11 cellular contexts compared by ENCODE assay signal in the genomic region with DNA sequence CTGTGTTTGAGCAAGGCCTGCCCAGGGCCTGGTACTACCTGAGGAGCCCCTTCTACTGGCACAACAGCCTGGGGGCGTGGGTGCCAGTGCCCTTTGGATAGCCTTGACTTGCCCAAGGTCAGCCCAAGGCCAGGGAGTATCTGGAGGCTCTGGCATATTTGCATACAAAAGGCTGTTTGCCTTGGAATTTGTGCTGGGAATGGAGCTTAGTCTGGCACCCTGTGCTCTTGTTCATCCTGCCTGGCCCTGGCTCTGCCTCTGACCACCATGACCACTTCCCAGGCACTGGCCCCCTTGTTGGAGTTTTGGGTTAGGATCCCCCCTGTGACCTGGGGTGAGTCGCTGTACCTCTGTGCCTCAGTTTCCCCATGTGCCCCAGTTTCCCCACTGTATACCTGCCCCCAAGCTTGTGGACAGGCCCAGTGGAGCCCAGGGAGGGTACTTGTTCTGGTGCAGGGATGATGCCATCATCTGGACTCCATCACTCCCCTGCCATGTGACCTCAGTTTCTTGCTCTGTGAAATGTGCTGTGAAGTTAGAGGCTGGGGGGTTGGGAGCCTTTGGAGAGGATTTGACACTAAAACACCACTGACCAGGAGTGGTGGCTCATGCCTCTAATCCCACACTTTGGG. TPM values are rescaled to one million over a fixed set of nuclear protein-coding genes. Genes with fewer than 3 reads are reported as not detected.
DNase-seq lines count a peak whose midpoint lies in the region; ATAC-seq, FAIRE-seq and TF ChIP-seq lines count a peak whose summit lies in the region.
"Had no signal": no experiment of that assay in that cellular context is flagged by ENCODE, and none has a peak within 500 bp of the region (broad histone marks: within the 10 kb centered on the region; RNA-seq: fewer than 3 reads in every experiment).

No MANE protein-coding gene starts in this region.

- H3K36me3 ChIP-seq in RWPE2 (ENCODE audit: low read depth), result no peaks in the 10 kb centered on the region
- no peaks in the 10 kb centered on the region for H3K36me3 ChIP-seq in HepG2 (replicated peaks in 1 of 2; ENCODE audit: control insufficient read depth in 1 of 2, insufficient read depth in 2 of 2, low read length in 2 of 2)
- no peaks in the 10 kb centered on the region for H3K36me3 ChIP-seq in transverse colon
- H3K36me3 ChIP-seq: tibial nerve had no signal

- no peaks in the 10 kb centered on the region for H3K4me1 ChIP-seq in RWPE2 (ENCODE audit: insufficient read depth, poor library complexity, severe bottlenecking)
- H3K4me1 ChIP-seq in HepG2 (ENCODE audit: insufficient read depth, low read length), result peaks cover 65% of the 10 kb centered on the region
- peaks cover 9 to 50% (median 21%) of the 10 kb centered on the region in 4 donors for H3K4me1 ChIP-seq in transverse colon

- 0 out of 2 replicates have a peak overlapping the region, but pooled peaks have one; percentile 25 for H3K9ac ChIP-seq in HepG2 (ENCODE audit: insufficient read depth, low read depth, low read length)

- POLR2A ChIA-PET in HepG2 (lab: Yijun Ruan, JAX), result interaction anchor here (0.5 to 0.9 kb wide), 3 partner anchors 22 to 56 kb away, joined by 3 read pairs; no protein-coding TSS in a partner anchor

- H3K36me3 Mint-ChIP-seq in activated T-cell treated with anti-CD3 and anti-CD28 coated beads, Interleukin-2, amount 50 U/mL, for 72 hours (ENCODE audit: insufficient read depth in 2 of 2), result peaks cover 0 to 4% of the 10 kb centered on the region in 2 donors

- in situ Hi-C loops in HepG2 (cut with HindIII; ENCODE audit: extremely low pct_ligation_motif_present, low pct_unique_long_range_greater_than_20kb) (no loop called here), transverse colon (cut with MboI; ENCODE audit: low pct_ligation_motif_present in 1 of 4, low pct_unique_long_range_greater_than_20kb in 1 of 4, low sequenced_read_pairs in 3 of 4) (no loop called here)

- H3K27me3 ChIP-seq in RWPE2 (ENCODE audit: insufficient read depth, poor library complexity, severe bottlenecking), result no peaks in the 10 kb centered on the region
- peaks cover 6 to 7% of the 10 kb centered on the region in 2 experiments; a peak in 3 of 5 replicates for H3K27me3 ChIP-seq in HepG2 (ENCODE audit: control insufficient read depth in 1 of 2, insufficient read depth in 2 of 2, low read length in 2 of 2)
- no peaks in the 10 kb centered on the region for H3K27me3 ChIP-seq in transverse colon
- H3K27me3 ChIP-seq: tibial nerve had no signal

- no peak for TF ChIP-seq EP300 in HepG2 (IDR thresholded peaks at IDR 0.05; ENCODE audit: low read depth in 2 of 2, low read length in 2 of 2)
- TF ChIP-seq EP300 in HepG2 (CRISPR knock-in tag; IDR thresholded peaks at IDR 0.05; ENCODE audit: borderline replicate concordance), result no peak
- no peak for TF ChIP-seq EP300 in transverse colon (IDR thresholded peaks at IDR 0.05; ENCODE audit: low read depth)

- no peak for DNase-seq in activated T-cell treated with anti-CD3 and anti-CD28 coated beads, Interleukin-2, amount 50 U/mL, for 72 hours
- DNase-seq in activated T-cell treated with anti-CD3 and anti-CD28 coated beads, Interleukin-2, amount 50 U/mL, for 1 hour, result no peak
- DNase-seq in RWPE2 (ENCODE audit: low spot score), result peak; percentile 28
- no peak for DNase-seq in HepG2 (ENCODE audit: low spot score)
- DNase-seq in transverse colon, result no peak
- no peak for DNase-seq in NCI-H748 treated with DMSO at 0.1 percent for 48 hours (lab: John Stamatoyannopoulos, UW)
- DNase-seq: NCI-H774, T-helper 9 cell had no signal

- no peak for FAIRE-seq in HepG2 (lab: Jason Lieb, UNC)

- no peaks in the 10 kb centered on the region for H4K20me1 ChIP-seq in HepG2 (ENCODE audit: insufficient read depth, low read length)

- H3K4me3 ChIP-seq in RWPE2 (ENCODE audit: severe bottlenecking), result no peak overlapping the region
- H3K4me3 ChIP-seq in HepG2 (replicated peaks in 1 of 3; ENCODE audit: insufficient read depth in 1 of 3, low read depth in 2 of 3, low read length in 3 of 3), result peak overlapping the region in 1 of 3 experiments; percentile 64; a peak in 1 of 6 replicates
- peak overlapping the region in 1 of 4 donors; percentile 60 for H3K4me3 ChIP-seq in transverse colon

- TF ChIP-seq CTCF in RWPE2 (IDR thresholded peaks at IDR 0.05; ENCODE audit: poor library complexity, severe bottlenecking) (no peak), HepG2 (CRISPR knock-in tag; IDR thresholded peaks at IDR 0.05) (no peak), transverse colon (IDR thresholded peaks at IDR 0.05) (no peak)

- H2AFZ ChIP-seq in HepG2 (ENCODE audit: low read length), result no peak overlapping the region

- H3K79me2 ChIP-seq in HepG2 (ENCODE audit: insufficient read depth, low read length), result no peaks in the 10 kb centered on the region

- H3K9me3 ChIP-seq in RWPE2 (ENCODE audit: severe bottlenecking), result no peaks in the 10 kb centered on the region
- no peaks in the 10 kb centered on the region for H3K9me3 ChIP-seq in HepG2 (ENCODE audit: low read length)
- H3K9me3 ChIP-seq in transverse colon, result no peaks in the 10 kb centered on the region
- H3K9me3 ChIP-seq: tibial nerve had no signal

- CTCF ChIA-PET in HepG2 (lab: Yijun Ruan, JAX; ENCODE audit: low intra/inter-chr PET ratio, low total read pairs), result no interaction called here

- no peak for TF ChIP-seq POLR2A in HepG2 (IDR thresholded peaks at IDR 0.05; ENCODE audit: insufficient read depth in 1 of 2, low read depth in 2 of 2, low read length in 2 of 2)
- TF ChIP-seq POLR2A in transverse colon (IDR thresholded peaks at IDR 0.05), result no peak

- peak overlapping the region; percentile 95 for H3K27ac Mint-ChIP-seq in activated T-cell treated with anti-CD3 and anti-CD28 coated beads, Interleukin-2, amount 50 U/mL, for 72 hours

- no peak overlapping the region for H3K27ac ChIP-seq in RWPE2 (ENCODE audit: poor library complexity, severe bottlenecking)
- peak overlapping the region; percentile 36 for H3K27ac ChIP-seq in HepG2 (ENCODE audit: extremely low read length, insufficient read depth, low read length)
- peak overlapping the region; percentile 63 to 81 (median 74) for H3K27ac ChIP-seq in transverse colon

- peak overlapping the region; percentile 71 for H3K4me2 ChIP-seq in HepG2 (ENCODE audit: low read depth, low read length)

- no peaks in the 10 kb centered on the region for H3K27me3 Mint-ChIP-seq in activated T-cell treated with anti-CD3 and anti-CD28 coated beads, Interleukin-2, amount 50 U/mL, for 72 hours (ENCODE audit: low read depth)

- WGBS in HepG2 (ENCODE audit: low lambda C conversion rate), result 73% methylated on average over 1 of the region's 2 CpGs
- WGBS in transverse colon (ENCODE audit: low coverage in 1 of 2), 2 donors, result 77% methylated on average over 2 of the region's 2 CpGs; no CpG with 5 or more reads in 1 of the 2 donors

- peak overlapping the region; percentile 92 to 97 for H3K4me3 Mint-ChIP-seq in activated T-cell treated with anti-CD3 and anti-CD28 coated beads, Interleukin-2, amount 50 U/mL, for 72 hours

- TF ChIP-seq RAD21 in HepG2 (CRISPR knock-in tag; IDR thresholded peaks at IDR 0.05), result no peak

- H3K9me3 Mint-ChIP-seq in activated T-cell treated with anti-CD3 and anti-CD28 coated beads, Interleukin-2, amount 50 U/mL, for 72 hours, result no peaks in the 10 kb centered on the region

- no TSS peak for BruUV-seq in HepG2 (replicated peaks; lab: Mats Ljungman, UMichigan)

- no peak for ATAC-seq in activated T-cell treated with anti-CD3 and anti-CD28 coated beads, Interleukin-2, amount 50 U/mL, for 72 hours (replicated peaks in 1 of 2)
- ATAC-seq in RWPE2 (ENCODE audit: low read depth), result no peak
- no peak for ATAC-seq in HepG2
- ATAC-seq in HG02981 (IDR thresholded peaks at IDR 0.05; ENCODE audit: unreplicated experiment), result no peak
- ATAC-seq in GM18517 (IDR thresholded peaks at IDR 0.05; ENCODE audit: unreplicated experiment), result no peak

- H3K4me1 Mint-ChIP-seq in activated T-cell treated with anti-CD3 and anti-CD28 coated beads, Interleukin-2, amount 50 U/mL, for 72 hours (ENCODE audit: low read depth), result peaks cover 79% of the 10 kb centered on the region

- intact Hi-C loops in HepG2 (cut with micrococcal nuclease; ENCODE audit: unreplicated experiment), result loop anchor here (5.0 kb wide), 1 partner anchor 58 kb away; no protein-coding TSS in a partner anchor
- intact Hi-C loops in transverse colon (cut with DNase I; ENCODE audit: low total_unique reads), result no loop called here

RNA-seq across cellular contexts. Expression of a gene that starts 1.6 kb away (rescaled TPM):
- 10 to 100 TPM; 53.1 to 56.8 TPM for total RNA-seq in activated T-cell treated with anti-CD3 and anti-CD28 coated beads, Interleukin-2, amount 50 U/mL, for 72 hours
- 6.0 and 7.0 TPM in 2 replicates for total RNA-seq in HepG2 (2016; rRNA removed; fragmentation: Illumina TruSeq; extraction: Trizol)
- 10.2 and 12.4 TPM in 2 replicates for total RNA-seq in HepG2 (2016; cell fraction: cytosol; rRNA removed; fragmentation: Illumina TruSeq; extraction: Trizol; ENCODE audit: low read depth)
- 6.3 and 8.8 TPM in 2 replicates for total RNA-seq in HepG2 (2016; cell fraction: insoluble cytoplasmic fraction; rRNA removed; fragmentation: Illumina TruSeq; extraction: Trizol)
- total RNA-seq in HepG2 (2016; cell fraction: membrane; rRNA removed; fragmentation: Illumina TruSeq; extraction: Trizol), result 10.0 and 14.6 TPM in 2 replicates
- 4.9 and 5.2 TPM in 2 replicates for total RNA-seq in HepG2 (2016; cell fraction: nucleus; rRNA removed; fragmentation: Illumina TruSeq; extraction: Trizol)
- polyA plus RNA-seq in HepG2 (2011; rRNA removed), result 9.1 and 11.7 TPM in 2 replicates
- 6.2 and 9.7 TPM in 2 replicates for polyA plus RNA-seq in HepG2 (2011; cell fraction: cytosol; rRNA removed)
- 4.6 and 5.9 TPM in 2 replicates for polyA plus RNA-seq in HepG2 (2011; cell fraction: nucleus; rRNA removed)
- polyA plus RNA-seq in HepG2 (2012), result 4.2 and 5.4 TPM in 2 replicates
- polyA plus RNA-seq in HepG2 (2016; cell fraction: cytosol; fragmentation: Illumina TruSeq; extraction: Trizol; ENCODE audit: low read depth), result 12.5 and 16.5 TPM in 2 replicates
- polyA plus RNA-seq in HepG2 (2016; cell fraction: insoluble cytoplasmic fraction; fragmentation: Illumina TruSeq; extraction: Trizol; ENCODE audit: low read depth), result 5.3 and 7.1 TPM in 2 replicates
- polyA plus RNA-seq in HepG2 (2016; cell fraction: membrane; fragmentation: Illumina TruSeq; extraction: Trizol; ENCODE audit: low read depth), result 12.6 and 14.6 TPM in 2 replicates
- 9.7 and 10.7 TPM in 2 replicates for polyA plus RNA-seq in HepG2 (2016; cell fraction: nucleus; fragmentation: Illumina TruSeq; extraction: Trizol; ENCODE audit: insufficient read depth, low read depth)
- polyA minus RNA-seq in HepG2 (2011; rRNA and poly(A)+ RNA removed; ENCODE audit: low replicate concordance), result 7.9 TPM in 1 of 2 replicates, not detected in the other
- 1.8 and 2.8 TPM in 2 replicates for polyA minus RNA-seq in HepG2 (2011; cell fraction: cytosol; rRNA and poly(A)+ RNA removed)
- 0.90 and 0.99 TPM in 2 replicates for polyA minus RNA-seq in HepG2 (2011; cell fraction: nucleus; rRNA and poly(A)+ RNA removed)
- total RNA-seq in transverse colon, result 1 to 10 TPM in 2 of 4 donors, not detected in 2; 1.9 to 2.7 TPM

RNA-seq across cellular contexts. Expression of a gene that starts 35.9 kb away (rescaled TPM):
- 10 to 100 TPM; 65.7 to 70.0 TPM for total RNA-seq in activated T-cell treated with anti-CD3 and anti-CD28 coated beads, Interleukin-2, amount 50 U/mL, for 72 hours
- total RNA-seq in HepG2 (2016; rRNA removed; fragmentation: Illumina TruSeq; extraction: Trizol), result 15.2 and 18.4 TPM in 2 replicates
- 15.8 and 20.2 TPM in 2 replicates for total RNA-seq in HepG2 (2016; cell fraction: cytosol; rRNA removed; fragmentation: Illumina TruSeq; extraction: Trizol; ENCODE audit: low read depth)
- total RNA-seq in HepG2 (2016; cell fraction: insoluble cytoplasmic fraction; rRNA removed; fragmentation: Illumina TruSeq; extraction: Trizol), result 18.6 and 20.5 TPM in 2 replicates
- 17.3 and 29.5 TPM in 2 replicates for total RNA-seq in HepG2 (2016; cell fraction: membrane; rRNA removed; fragmentation: Illumina TruSeq; extraction: Trizol)
- total RNA-seq in HepG2 (2016; cell fraction: nucleus; rRNA removed; fragmentation: Illumina TruSeq; extraction: Trizol), result 8.3 and 12.2 TPM in 2 replicates
- 47.2 and 62.0 TPM in 2 replicates for polyA plus RNA-seq in HepG2 (2011; rRNA removed)
- 33.8 and 73.1 TPM in 2 replicates for polyA plus RNA-seq in HepG2 (2011; cell fraction: cytosol; rRNA removed)
- 101 and 106 TPM in 2 replicates for polyA plus RNA-seq in HepG2 (2011; cell fraction: nucleus; rRNA removed)
- polyA plus RNA-seq in HepG2 (2012), result 14.6 TPM in 2 replicates
- polyA plus RNA-seq in HepG2 (2016; cell fraction: cytosol; fragmentation: Illumina TruSeq; extraction: Trizol; ENCODE audit: low read depth), result 16.0 and 27.0 TPM in 2 replicates
- 14.7 and 18.5 TPM in 2 replicates for polyA plus RNA-seq in HepG2 (2016; cell fraction: insoluble cytoplasmic fraction; fragmentation: Illumina TruSeq; extraction: Trizol; ENCODE audit: low read depth)
- polyA plus RNA-seq in HepG2 (2016; cell fraction: membrane; fragmentation: Illumina TruSeq; extraction: Trizol; ENCODE audit: low read depth), result 13.4 and 18.5 TPM in 2 replicates
- polyA plus RNA-seq in HepG2 (2016; cell fraction: nucleus; fragmentation: Illumina TruSeq; extraction: Trizol; ENCODE audit: insufficient read depth, low read depth), result 25.1 and 25.9 TPM in 2 replicates
- 11.5 and 28.1 TPM in 2 replicates for polyA minus RNA-seq in HepG2 (2011; rRNA and poly(A)+ RNA removed; ENCODE audit: low replicate concordance)
- 14.0 and 17.6 TPM in 2 replicates for polyA minus RNA-seq in HepG2 (2011; cell fraction: cytosol; rRNA and poly(A)+ RNA removed)
- 11.3 and 12.8 TPM in 2 replicates for polyA minus RNA-seq in HepG2 (2011; cell fraction: nucleus; rRNA and poly(A)+ RNA removed)
- total RNA-seq in transverse colon, result 100 to 1,000 TPM in 2 of 4 donors, 10 to 100 TPM in 2; 16.3 to 105 (median 88.2) TPM
